Comparison of ENCODE assay signal across 8 cellular contexts in genomic region chr2:190121971-190122370, GRCh38. TPM values are rescaled to one million over a fixed set of nuclear protein-coding genes. Genes with fewer than 3 reads are reported as not detected.
DNase-seq lines count a peak whose midpoint lies in the region; ATAC-seq, FAIRE-seq and TF ChIP-seq lines count a peak whose summit lies in the region.

No MANE protein-coding gene starts in this region.

- H3K4me1 ChIP-seq in mesendoderm (ENCODE audit: control insufficient read depth, low read depth, low read length) = no peaks in the 10 kb centered on the region

- no peak overlapping the region for H2BK15ac ChIP-seq in mesendoderm (replicated peaks; ENCODE audit: low read depth)

- intact Hi-C loops in posterior vena cava (cut with DNase I) = no loop called here

- H3K18ac ChIP-seq in mesendoderm (ENCODE audit: low read length) = no peak overlapping the region

- no peak for FAIRE-seq in urothelium cell line (lab: Jason Lieb, UNC)

- ATAC-seq in stimulated activated naive CD8-positive, alpha-beta T cell treated with anti-CD3 and anti-CD28 coated beads, Interleukin-15, amount 100 ng/mL, for 72 hours = peak; percentile 13
- no peak for ATAC-seq in stimulated activated naive CD8-positive, alpha-beta T cell treated with anti-CD3 and anti-CD28 coated beads, Interleukin-15, Interleukin-2, amounts not matched to agents 100 U/mL and 50 U/mL, for 24 hours

- H2BK120ac ChIP-seq in mesendoderm (ENCODE audit: low read depth, low read length) = no peak overlapping the region

- no peaks in the 10 kb centered on the region for H3K9me3 Mint-ChIP-seq in stimulated activated naive CD8-positive, alpha-beta T cell treated with anti-CD3 and anti-CD28 coated beads, Interleukin-15, amount 100 ng/mL, for 72 hours

- no peak overlapping the region for H3K27ac ChIP-seq in mesendoderm (ENCODE audit: low read depth, low read length)

- H4K8ac ChIP-seq in mesendoderm (ENCODE audit: low read depth, low read length) = no peak overlapping the region

- no peak overlapping the region for H3K4me2 ChIP-seq in mesendoderm (ENCODE audit: low read length)

- no CpG with 5 or more reads among the region's 1 CpG for WGBS in mesendoderm (ENCODE audit: extremely low coverage, insufficient coverage, low lambda C conversion rate)

- H3K56ac ChIP-seq in mesendoderm (ENCODE audit: low read length) = no peak overlapping the region

- TF ChIP-seq CTCF in astrocyte of the cerebellum (IDR thresholded peaks at IDR 0.05; ENCODE audit: low read depth, low read length, missing control alignments) = peak; percentile 58

- no peaks in the 10 kb centered on the region for H3K27me3 ChIP-seq in mesendoderm (ENCODE audit: insufficient read depth, low read length, poor library complexity)

- no peak overlapping the region for H3K27ac Mint-ChIP-seq in stimulated activated naive CD8-positive, alpha-beta T cell treated with anti-CD3 and anti-CD28 coated beads, Interleukin-15, amount 100 ng/mL, for 72 hours

- no peak overlapping the region for H2AK5ac ChIP-seq in mesendoderm (ENCODE audit: low read length)

- H3K79me2 ChIP-seq in mesendoderm (ENCODE audit: control insufficient read depth, insufficient read depth, low read length) = no peaks in the 10 kb centered on the region

- H3K23ac ChIP-seq in mesendoderm (ENCODE audit: low read length) = no peak overlapping the region

- no peak overlapping the region for H3K9ac ChIP-seq in mesendoderm (ENCODE audit: low read length)

- H3K79me1 ChIP-seq in mesendoderm (ENCODE audit: low read length) = no peaks in the 10 kb centered on the region

- H3K4me3 Mint-ChIP-seq in stimulated activated naive CD8-positive, alpha-beta T cell treated with anti-CD3 and anti-CD28 coated beads, Interleukin-15, amount 100 ng/mL, for 72 hours = no peak overlapping the region

- in situ Hi-C loops in astrocyte of the cerebellum (cut with HindIII; ENCODE audit: low sequenced_read_pairs) = no loop called here

- no peak overlapping the region for H3K4me3 ChIP-seq in astrocyte of the cerebellum (ENCODE audit: low read depth, low read length)
- no peak overlapping the region for H3K4me3 ChIP-seq in mesendoderm (ENCODE audit: low read length)

- no peaks in the 10 kb centered on the region for H3K4me1 Mint-ChIP-seq in stimulated activated naive CD8-positive, alpha-beta T cell treated with anti-CD3 and anti-CD28 coated beads, Interleukin-15, amount 100 ng/mL, for 72 hours

- no peak overlapping the region for H4K5ac ChIP-seq in mesendoderm (ENCODE audit: low read length)

- no peak overlapping the region for H2BK5ac ChIP-seq in mesendoderm (ENCODE audit: low read length)

- no peak overlapping the region for H3K4ac ChIP-seq in mesendoderm (ENCODE audit: low read depth, low read length)

- DNase-seq in stimulated activated naive CD8-positive, alpha-beta T cell treated with anti-CD3 and anti-CD28 coated beads, Interleukin-15, amount 100 ng/mL, for 72 hours = no peak
- DNase-seq in stimulated activated naive CD8-positive, alpha-beta T cell treated with anti-CD3 and anti-CD28 coated beads, Interleukin-15, Interleukin-2, amounts not matched to agents 100 U/mL and 50 U/mL, for 24 hours = no peak
- peak; percentile 15 for DNase-seq in HT1080 (ENCODE audit: low read depth)
- peak; percentile 16 for DNase-seq in astrocyte of the cerebellum (ENCODE audit: low read depth)
- peak; percentile 57 for DNase-seq in mesendoderm
- no peak for DNase-seq in urothelium cell line (ENCODE audit: low spot score)
- DNase-seq in stimulated activated CD4-positive, alpha-beta T cell treated with anti-CD3 and anti-CD28 coated beads, Interleukin-1b, Interleukin-23, amount 100 ng/mL, for 48 hours = no peak
- no peak for DNase-seq in posterior vena cava (ENCODE audit: low spot score)

- H3K27me3 Mint-ChIP-seq in stimulated activated naive CD8-positive, alpha-beta T cell treated with anti-CD3 and anti-CD28 coated beads, Interleukin-15, amount 100 ng/mL, for 72 hours = no peaks in the 10 kb centered on the region

- H3K36me3 ChIP-seq in mesendoderm (ENCODE audit: control insufficient read depth, insufficient read depth, low read length) = no peaks in the 10 kb centered on the region

RNA-seq across cellular contexts. Expression of gene MSTN, which starts 59.4 kb away (rescaled TPM):
- total RNA-seq in HT1080 (2014; rRNA removed; shearing (Covaris generic)) = 0.03 TPM in 1 of 2 replicates, not detected in the other
- not detected in 2 replicates for polyA plus RNA-seq in HT1080 (2015; cell fraction: cytosol; rRNA removed)
- polyA plus RNA-seq in HT1080 (2015; cell fraction: nucleus; rRNA removed) = not detected in 2 replicates
- not detected for polyA plus RNA-seq in mesendoderm (2013, experiment 1 of 2)
- polyA plus RNA-seq in mesendoderm (2013, experiment 2 of 2) = not detected
- 1 to 10 TPM; 1.3 to 1.8 TPM for total RNA-seq in posterior vena cava

Comparison
In these comparisons a context has a peak if more than half of its experiments do, and no peak if none do; other contexts are left out.
1. DNase-seq: peak in HT1080 (single experiment), astrocyte of the cerebellum (single experiment) and mesendoderm (single experiment); none in stimulated activated naive CD8-positive, alpha-beta T cell treated with anti-CD3 and anti-CD28 coated beads, Interleukin-15, amount 100 ng/mL, for 72 hours (0 of 2), stimulated activated naive CD8-positive, alpha-beta T cell treated with anti-CD3 and anti-CD28 coated beads, Interleukin-15, Interleukin-2, amounts not matched to agents 100 U/mL and 50 U/mL, for 24 hours (single experiment), urothelium cell line (single experiment), stimulated activated CD4-positive, alpha-beta T cell treated with anti-CD3 and anti-CD28 coated beads, Interleukin-1b, Interleukin-23, amount 100 ng/mL, for 48 hours (single experiment) and posterior vena cava (single experiment).